1 cellular context compared by ENCODE assay signal in genomic region chr19:5953680-5954213, GRCh38.
TF ChIP-seq lines count a peak whose summit lies in the region.

No MANE protein-coding gene starts in this region.

TF ChIP-seq in K562, 482 proteins besides CTCF, POLR2A, EP300 and RAD21 (continues in another document):
- TF ChIP-seq HCFC1 (IDR thresholded peaks at IDR 0.05; ENCODE audit: low read depth, low read length) = no peak
- peak; percentile 98 for TF ChIP-seq ZNF316 (IDR thresholded peaks at IDR 0.05)
- TF ChIP-seq HDAC2 (IDR thresholded peaks at IDR 0.05) = 0 out of 2 replicates have a peak, but pooled peaks have one; percentile 16
- no peak for TF ChIP-seq MYBL2 (IDR thresholded peaks at IDR 0.05; ENCODE audit: low read depth)
- TF ChIP-seq MYBL2 (CRISPR knock-in tag; IDR thresholded peaks at IDR 0.05; ENCODE audit: borderline replicate concordance) = no peak
- TF ChIP-seq SMARCA4 (IDR thresholded peaks at IDR 0.05) = peak; percentile 61
- TF ChIP-seq MAFF (IDR thresholded peaks at IDR 0.05; ENCODE audit: low read length) = peak; percentile 92
- TF ChIP-seq IRF9 (tag; IDR thresholded peaks at IDR 0.05) = no peak
- TF ChIP-seq MNT (conservative IDR thresholded peaks at IDR 0.05) = 0 out of 4 replicates have a peak, but pooled peaks of 1 of the 2 experiments have one; percentile 18
- peak; percentile 71 for TF ChIP-seq ZNF592 (IDR thresholded peaks at IDR 0.05)
- 0 out of 2 replicates have a peak, but pooled peaks have one; percentile 45 for TF ChIP-seq SMARCC2 (IDR thresholded peaks at IDR 0.05; ENCODE audit: low read depth)
- TF ChIP-seq ZNF277 (CRISPR knock-in tag; IDR thresholded peaks at IDR 0.05; ENCODE audit: borderline replicate concordance) = no peak
- 0 out of 2 replicates have a peak, but pooled peaks have one; percentile 37 for TF ChIP-seq ARID1B (IDR thresholded peaks at IDR 0.05)
- TF ChIP-seq NFIC (IDR thresholded peaks at IDR 0.05) = peak; percentile 20; the same call in 1 of the 2 replicates
- peak; percentile 80 for TF ChIP-seq MAFK (IDR thresholded peaks at IDR 0.05; ENCODE audit: low read length)
- no peak for TF ChIP-seq PCBP1 (IDR thresholded peaks at IDR 0.05; ENCODE audit: low read depth, low read length, poor library complexity, severe bottlenecking)
- no peak for TF ChIP-seq ZNF143 (CRISPR knock-in tag; IDR thresholded peaks at IDR 0.05)
- 0 out of 2 replicates have a peak, but pooled peaks have one; percentile 21 for TF ChIP-seq ETV1 (tag; conservative IDR thresholded peaks at IDR 0.05; ENCODE audit: low read depth)
- no peak for TF ChIP-seq NR2C2 (CRISPR knock-in tag; IDR thresholded peaks at IDR 0.05)
- TF ChIP-seq NR2C2 (tag; IDR thresholded peaks at IDR 0.05) = peak; percentile 55; the same call in 1 of the 2 replicates
- TF ChIP-seq C11orf30 (IDR thresholded peaks at IDR 0.05; ENCODE audit: low read depth) = peak; percentile 97
- TF ChIP-seq HEY1 (CRISPR knock-in tag; IDR thresholded peaks at IDR 0.05; ENCODE audit: borderline replicate concordance) = no peak
- no peak for TF ChIP-seq ZNF212 (CRISPR knock-in tag; IDR thresholded peaks at IDR 0.05)
- no peak for TF ChIP-seq ZBTB40 (IDR thresholded peaks at IDR 0.05)
- no peak for TF ChIP-seq ZBTB40 (CRISPR knock-in tag; IDR thresholded peaks at IDR 0.05)
- peak; percentile 83 for TF ChIP-seq DMBX1 (CRISPR knock-in tag; IDR thresholded peaks at IDR 0.05; ENCODE audit: borderline replicate concordance)
- 0 out of 2 replicates have a peak, but pooled peaks have one; percentile 12 for TF ChIP-seq SMAD3 (CRISPR knock-in tag; conservative IDR thresholded peaks at IDR 0.05)
- TF ChIP-seq DDX20 (tag; IDR thresholded peaks at IDR 0.05; ENCODE audit: low read depth) = no peak
- TF ChIP-seq NFE2 (IDR thresholded peaks at IDR 0.05; ENCODE audit: low read depth) = peak; percentile 94
- TF ChIP-seq BMI1 (IDR thresholded peaks at IDR 0.05; ENCODE audit: low read length) = no peak
- peak; percentile 37; the same call in 1 of the 2 replicates for TF ChIP-seq CXXC5 (CRISPR knock-in tag; IDR thresholded peaks at IDR 0.05)
- no peak for TF ChIP-seq CREB1 (IDR thresholded peaks at IDR 0.05)
- TF ChIP-seq CREB1 (CRISPR knock-in tag; IDR thresholded peaks at IDR 0.05) = no peak
- TF ChIP-seq TAF1 (IDR thresholded peaks at IDR 0.05; ENCODE audit: control insufficient read depth, extremely low read depth, insufficient read depth, low read length, severe bottlenecking) = no peak
- TF ChIP-seq BCL6 (CRISPR knock-in tag; IDR thresholded peaks at IDR 0.05) = no peak
- 0 out of 4 replicates have a peak, but pooled peaks of 1 of the 2 experiments have one; percentile 38 for TF ChIP-seq SRF (CRISPR knock-in tag; IDR thresholded peaks at IDR 0.05)
- TF ChIP-seq RBM25 (IDR thresholded peaks at IDR 0.05; ENCODE audit: low read depth, low read length, severe bottlenecking) = no peak
- no peak for TF ChIP-seq NR3C1 (CRISPR knock-in tag; IDR thresholded peaks at IDR 0.05)
- TF ChIP-seq ZNF609 (CRISPR knock-in tag; IDR thresholded peaks at IDR 0.05; ENCODE audit: borderline replicate concordance) = no peak
- peak; percentile 64; the same call in 1 of the 2 replicates for TF ChIP-seq ZNF24 (IDR thresholded peaks at IDR 0.05)
- peak in 1 of 2 experiments; percentile 21; a peak in 1 of 4 replicates for TF ChIP-seq MAZ (CRISPR knock-in tag; conservative IDR thresholded peaks at IDR 0.05 in 1 of 2, IDR thresholded peaks at IDR 0.05 in 1 of 2)
- TF ChIP-seq CTBP1 (IDR thresholded peaks at IDR 0.05; ENCODE audit: borderline replicate concordance) = 0 out of 2 replicates have a peak, but pooled peaks have one; percentile 11
- no peak for TF ChIP-seq XRCC4 (IDR thresholded peaks at IDR 0.05; ENCODE audit: extremely low read depth, insufficient read depth, insufficient read length)
